Comparison of ENCODE assay signal across 1 cellular context in the genomic region with DNA sequence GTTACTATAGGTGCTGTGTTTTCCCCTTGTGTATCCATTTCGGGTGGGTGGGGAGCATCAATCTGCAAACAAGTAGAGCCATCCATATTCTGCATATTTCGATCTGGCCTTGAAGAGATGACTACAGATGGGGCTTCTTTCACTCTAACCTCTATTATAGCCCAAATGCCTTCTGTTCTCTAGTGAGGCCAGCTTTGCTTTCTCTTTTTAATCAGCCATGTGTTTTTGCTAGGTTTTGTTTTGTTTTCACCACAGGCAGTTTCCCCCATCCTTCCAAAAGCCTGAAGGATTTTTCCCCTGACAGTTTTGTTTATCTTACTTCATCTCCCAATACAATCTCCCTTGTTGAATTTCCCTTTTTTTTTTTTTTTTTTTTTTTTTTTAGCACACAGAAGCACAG.
TF ChIP-seq lines count a peak whose summit lies in the region.

No MANE protein-coding gene starts in this region.

TF ChIP-seq in K562, 482 proteins besides CTCF, POLR2A, EP300 and RAD21 (continued from another document):
- TF ChIP-seq RBBP5 (IDR thresholded peaks at IDR 0.05; ENCODE audit: borderline replicate concordance, insufficient read depth, low read length, poor library complexity, severe bottlenecking) (no peak), MXD1 (CRISPR knock-in tag; IDR thresholded peaks at IDR 0.05; ENCODE audit: borderline replicate concordance, poor library complexity, severe bottlenecking) (no peak)
- TF ChIP-seq, protein P1, sequence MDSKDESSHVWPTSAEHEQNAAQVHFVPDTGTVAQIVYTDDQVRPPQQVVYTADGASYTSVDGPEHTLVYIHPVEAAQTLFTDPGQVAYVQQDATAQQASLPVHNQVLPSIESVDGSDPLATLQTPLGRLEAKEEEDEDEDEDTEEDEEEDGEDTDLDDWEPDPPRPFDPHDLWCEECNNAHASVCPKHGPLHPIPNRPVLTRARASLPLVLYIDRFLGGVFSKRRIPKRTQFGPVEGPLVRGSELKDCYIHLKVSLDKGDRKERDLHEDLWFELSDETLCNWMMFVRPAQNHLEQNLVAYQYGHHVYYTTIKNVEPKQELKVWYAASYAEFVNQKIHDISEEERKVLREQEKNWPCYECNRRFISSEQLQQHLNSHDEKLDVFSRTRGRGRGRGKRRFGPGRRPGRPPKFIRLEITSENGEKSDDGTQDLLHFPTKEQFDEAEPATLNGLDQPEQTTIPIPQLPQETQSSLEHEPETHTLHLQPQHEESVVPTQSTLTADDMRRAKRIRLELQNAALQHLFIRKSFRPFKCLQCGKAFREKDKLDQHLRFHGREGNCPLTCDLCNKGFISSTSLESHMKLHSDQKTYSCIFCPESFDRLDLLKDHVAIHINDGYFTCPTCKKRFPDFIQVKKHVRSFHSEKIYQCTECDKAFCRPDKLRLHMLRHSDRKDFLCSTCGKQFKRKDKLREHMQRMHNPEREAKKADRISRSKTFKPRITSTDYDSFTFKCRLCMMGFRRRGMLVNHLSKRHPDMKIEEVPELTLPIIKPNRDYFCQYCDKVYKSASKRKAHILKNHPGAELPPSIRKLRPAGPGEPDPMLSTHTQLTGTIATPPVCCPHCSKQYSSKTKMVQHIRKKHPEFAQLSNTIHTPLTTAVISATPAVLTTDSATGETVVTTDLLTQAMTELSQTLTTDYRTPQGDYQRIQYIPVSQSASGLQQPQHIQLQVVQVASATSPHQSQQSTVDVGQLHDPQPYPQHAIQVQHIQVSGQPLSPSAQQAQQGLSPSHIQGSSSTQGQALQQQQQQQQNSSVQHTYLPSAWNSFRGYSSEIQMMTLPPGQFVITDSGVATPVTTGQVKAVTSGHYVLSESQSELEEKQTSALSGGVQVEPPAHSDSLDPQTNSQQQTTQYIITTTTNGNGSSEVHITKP (IDR thresholded peaks at IDR 0.05; ENCODE audit: partially characterized antibody), result no peak
- TF ChIP-seq, protein P2, sequence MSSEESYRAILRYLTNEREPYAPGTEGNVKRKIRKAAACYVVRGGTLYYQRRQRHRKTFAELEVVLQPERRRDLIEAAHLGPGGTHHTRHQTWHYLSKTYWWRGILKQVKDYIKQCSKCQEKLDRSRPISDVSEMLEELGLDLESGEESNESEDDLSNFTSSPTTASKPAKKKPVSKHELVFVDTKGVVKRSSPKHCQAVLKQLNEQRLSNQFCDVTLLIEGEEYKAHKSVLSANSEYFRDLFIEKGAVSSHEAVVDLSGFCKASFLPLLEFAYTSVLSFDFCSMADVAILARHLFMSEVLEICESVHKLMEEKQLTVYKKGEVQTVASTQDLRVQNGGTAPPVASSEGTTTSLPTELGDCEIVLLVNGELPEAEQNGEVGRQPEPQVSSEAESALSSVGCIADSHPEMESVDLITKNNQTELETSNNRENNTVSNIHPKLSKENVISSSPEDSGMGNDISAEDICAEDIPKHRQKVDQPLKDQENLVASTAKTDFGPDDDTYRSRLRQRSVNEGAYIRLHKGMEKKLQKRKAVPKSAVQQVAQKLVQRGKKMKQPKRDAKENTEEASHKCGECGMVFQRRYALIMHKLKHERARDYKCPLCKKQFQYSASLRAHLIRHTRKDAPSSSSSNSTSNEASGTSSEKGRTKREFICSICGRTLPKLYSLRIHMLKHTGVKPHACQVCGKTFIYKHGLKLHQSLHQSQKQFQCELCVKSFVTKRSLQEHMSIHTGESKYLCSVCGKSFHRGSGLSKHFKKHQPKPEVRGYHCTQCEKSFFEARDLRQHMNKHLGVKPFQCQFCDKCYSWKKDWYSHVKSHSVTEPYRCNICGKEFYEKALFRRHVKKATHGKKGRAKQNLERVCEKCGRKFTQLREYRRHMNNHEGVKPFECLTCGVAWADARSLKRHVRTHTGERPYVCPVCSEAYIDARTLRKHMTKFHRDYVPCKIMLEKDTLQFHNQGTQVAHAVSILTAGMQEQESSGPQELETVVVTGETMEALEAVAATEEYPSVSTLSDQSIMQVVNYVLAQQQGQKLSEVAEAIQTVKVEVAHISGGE (CRISPR knock-in tag; IDR thresholded peaks at IDR 0.05), result no peak
